ENCODE assay signal across 1 cellular context in genomic region chr19:3500429-3501101, GRCh38.
TF ChIP-seq lines count a peak whose summit lies in the region.

TSS of gene DOHH (minus strand) at chr19:3500674. CDS start at chr19:3496814, 3,860 bp downstream.

TF ChIP-seq in GM12878, 131 proteins besides CTCF, POLR2A, EP300 and RAD21 (continued from another document):
- no peak for TF ChIP-seq NR2C2 (IDR thresholded peaks at IDR 0.05; ENCODE audit: borderline replicate concordance, control insufficient read depth, insufficient read length, low read depth)
- peak; percentile 99 for TF ChIP-seq JUND (IDR thresholded peaks at IDR 0.05; ENCODE audit: low read depth, low read length)
- TF ChIP-seq YY1 (IDR thresholded peaks at IDR 0.05; ENCODE audit: low read depth, low read length), result peak; percentile 99
- no peak for TF ChIP-seq CBX3 (IDR thresholded peaks at IDR 0.05; ENCODE audit: borderline replicate concordance, low read depth)
- peak; percentile 80 for TF ChIP-seq MYC (IDR thresholded peaks at IDR 0.05; ENCODE audit: insufficient read depth, insufficient read length, insufficient replicate concordance, low read length, severe bottlenecking)
- peak; percentile 33 to 75; a peak in 3 of 4 replicates for TF ChIP-seq IKZF2 (IDR thresholded peaks at IDR 0.05)
- TF ChIP-seq RAD51 (IDR thresholded peaks at IDR 0.05), result peak; percentile 97
- no peak for TF ChIP-seq ZZZ3 (IDR thresholded peaks at IDR 0.05; ENCODE audit: control insufficient read depth, insufficient read length, low read depth)
- TF ChIP-seq NRF1 (conservative IDR thresholded peaks at IDR 0.05; ENCODE audit: low read depth, low read length), result peak; percentile 74
- peak; percentile 97 for TF ChIP-seq STAT1 (conservative IDR thresholded peaks at IDR 0.05)
